8 cellular contexts compared by ENCODE assay signal in genomic region chr1:153771841-153772593, GRCh38. TPM values are rescaled to one million over a fixed set of nuclear protein-coding genes. Genes with fewer than 3 reads are reported as not detected.
A peak's percentile ranks its signal among the peaks of the same experiment; 100 is the strongest.
DNase-seq lines count a peak whose midpoint lies in the region; ATAC-seq and TF ChIP-seq lines count a peak whose summit lies in the region.

No MANE protein-coding gene starts in this region.

- H3K4me3 Mint-ChIP-seq in Caco-2 (ENCODE audit: unreplicated experiment), result no peak overlapping the region

- H3K4me1 ChIP-seq in Caco-2, result peaks cover 30% of the 10 kb centered on the region
- peaks cover 47 to 51% of the 10 kb centered on the region in 2 experiments for H3K4me1 ChIP-seq in neutrophil (ENCODE audit: control insufficient read depth in 1 of 2, insufficient read depth in 1 of 2, low read depth in 1 of 2, low read length in 1 of 2)

- no peak overlapping the region for H3K27ac Mint-ChIP-seq in Caco-2 (ENCODE audit: unreplicated experiment)

- H3K36me3 ChIP-seq in Caco-2 (ENCODE audit: control insufficient read depth, insufficient read depth, low read length) (peaks cover 4% of the 10 kb centered on the region), neutrophil (peaks cover 52% of the 10 kb centered on the region)

- H3K36me3 Mint-ChIP-seq in Caco-2 (ENCODE audit: insufficient read depth, unreplicated experiment), result peaks cover 45% of the 10 kb centered on the region

- POLR2A ChIA-PET in Caco-2 (lab: Charles Lee), result no interaction called here

- H3K9me3 ChIP-seq in Caco-2, result no peaks in the 10 kb centered on the region
- H3K9me3 ChIP-seq in neutrophil, result no peaks in the 10 kb centered on the region

- peak overlapping the region; percentile 83 for H3K27ac ChIP-seq in neutrophil

- H3K27me3 ChIP-seq in Caco-2 (replicated peaks; ENCODE audit: control insufficient read depth, insufficient read depth, low read length), result no peaks in the 10 kb centered on the region
- no peaks in the 10 kb centered on the region for H3K27me3 ChIP-seq in neutrophil

- peak in 1 of 2 experiments; percentile 67 for DNase-seq in Caco-2
- DNase-seq in ecto neural progenitor cell (ENCODE audit: low spot score), result peak; percentile 76
- DNase-seq in occipital lobe (lab: John Stamatoyannopoulos, UW), result no peak
- DNase-seq in LoVo (ENCODE audit: low spot score), result no peak
- no peak for DNase-seq in AG08395 (ENCODE audit: low spot score)

- intact Hi-C loops in Caco-2 (cut with micrococcal nuclease; ENCODE audit: unreplicated experiment), result loop anchor here (10.0 kb wide), 1 partner anchor 257 kb away; no protein-coding TSS in a partner anchor

- no peaks in the 10 kb centered on the region for H3K27me3 Mint-ChIP-seq in Caco-2 (ENCODE audit: insufficient read depth, unreplicated experiment)

- peaks cover 30% of the 10 kb centered on the region for H3K4me1 Mint-ChIP-seq in Caco-2 (ENCODE audit: low read depth, unreplicated experiment)

- no peak for ATAC-seq in esophagus mucosa

- no TSS peak for BruUV-seq in Caco-2 (replicated peaks; lab: Mats Ljungman, UMichigan)

- no peaks in the 10 kb centered on the region for H3K9me3 Mint-ChIP-seq in Caco-2 (ENCODE audit: unreplicated experiment)

- TF ChIP-seq CTCF in Caco-2 (IDR thresholded peaks at IDR 0.05; ENCODE audit: insufficient read depth in 1 of 2, low read depth in 1 of 2, low read length in 1 of 2, severe bottlenecking in 1 of 2, unreplicated experiment in 1 of 2) (peak; percentile 62 to 68), LNCAP (IDR thresholded peaks at IDR 0.05) (peak; percentile 36), neutrophil (IDR thresholded peaks at IDR 0.05) (no peak)

- no peak overlapping the region for H3K4me3 ChIP-seq in Caco-2 (ENCODE audit: low read depth, low read length)
- H3K4me3 ChIP-seq in neutrophil (ENCODE audit: low read depth in 1 of 2, low read length in 1 of 2), result no peak overlapping the region

- CTCF ChIA-PET in Caco-2 (lab: Charles Lee), result interaction anchor here (0.6 kb wide), 1 partner anchor 44 kb away, joined by 3 read pairs; the partner anchor contains the start of gene INTS3

RNA-seq across cellular contexts. Expression of gene SLC27A3, which starts 3.2 kb away (rescaled TPM):
- total RNA-seq in Caco-2 (2022) (22.8 and 27.2 TPM in 2 replicates), occipital lobe (14.5 TPM), esophagus mucosa (16.1 TPM)

RNA-seq across cellular contexts. Expression of gene INTS3, which starts 44.2 kb away (rescaled TPM):
- total RNA-seq in Caco-2 (2022) (39.0 and 43.4 TPM in 2 replicates), occipital lobe (33.2 TPM), esophagus mucosa (22.5 TPM)
